ENCODE assay signal across 2 cellular contexts in genomic region chr12:68825569-68826217, GRCh38.
TF ChIP-seq lines count a peak whose summit lies in the region.

No MANE protein-coding gene starts in this region.

TF ChIP-seq in GM23338, 12 proteins besides CTCF, POLR2A, EP300 and RAD21:
- TF ChIP-seq JUNB (IDR thresholded peaks at IDR 0.05; ENCODE audit: unreplicated experiment), result no peak
- TF ChIP-seq ETS1 (IDR thresholded peaks at IDR 0.05), result no peak
- TF ChIP-seq EZH2phosphoT487 (IDR thresholded peaks at IDR 0.05; ENCODE audit: unreplicated experiment), result peak; percentile 19

TF ChIP-seq in GM12878, 131 proteins besides CTCF, POLR2A, EP300 and RAD21:
- no peak for TF ChIP-seq ATF2 (IDR thresholded peaks at IDR 0.05; ENCODE audit: low read length)
- no peak for TF ChIP-seq NR2C1 (IDR thresholded peaks at IDR 0.05)
- TF ChIP-seq POLR2AphosphoS5 (IDR thresholded peaks at IDR 0.05; ENCODE audit: low read length), result peak; percentile 47; the same call in 1 of the 2 replicates
TF ChIP-seq in GM12878: peak in this region for 1.
